In the genomic region with DNA sequence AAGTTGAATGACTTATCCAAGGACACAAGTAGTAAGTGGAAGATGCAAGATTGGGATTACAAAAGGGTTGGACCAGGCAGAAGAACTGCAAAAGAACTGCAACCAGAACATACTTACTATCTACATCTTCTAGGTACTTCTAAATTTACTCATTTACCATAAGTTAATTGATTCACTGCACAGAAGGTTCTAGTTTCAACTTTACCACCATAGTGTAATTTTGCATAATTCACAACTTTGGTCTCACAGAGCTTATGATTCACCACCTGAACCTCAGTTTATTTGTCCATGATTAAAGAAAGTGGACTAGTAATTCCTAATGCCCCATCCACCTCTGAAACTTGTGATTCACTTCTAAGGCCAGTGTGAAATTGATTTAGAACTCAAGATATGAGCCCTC, we compare ENCODE assay signal across 28 cellular contexts.
"Had no signal": no experiment of that assay in that cellular context is flagged by ENCODE, and none has a peak within 500 bp of the region (broad histone marks: within the 10 kb centered on the region; RNA-seq: fewer than 3 reads in every experiment).

No MANE protein-coding gene starts in this region.

- ATAC-seq: activated CD8-positive, alpha-beta memory T cell treated with anti-CD3 and anti-CD28 coated beads, Interleukin-2, amount 10 ng/mL, durations not matched to agents 7 days and 5 days; activated naive CD4-positive, alpha-beta T cell treated with anti-CD3 and anti-CD28 coated beads, Interleukin-2, amount 50 U/mL, for 72 hours; activated naive CD8-positive, alpha-beta T cell treated with anti-CD3 and anti-CD28 coated beads, Interleukin-2, amount 50 U/mL, for 24 hours; body of pancreas; Right ventricle myocardium inferior; T-cell had no signal

- H3K27ac ChIP-seq: ascending aorta, body of pancreas, SK-N-MC had no signal

- DNase-seq: activated B cell treated with CpG ODN at 0.5 μM for 24 hours; activated CD4-positive, alpha-beta T cell treated with anti-CD3 and anti-CD28 coated beads for 1 hour; activated CD4-positive, alpha-beta T cell treated with anti-CD3 and anti-CD28 coated beads, Interleukin-2, amount 10 ng/mL, durations not matched to agents 24 days and 14 days; activated CD4-positive, alpha-beta T cell treated with anti-CD3 and anti-CD28 coated beads, Interleukin-2, amount 50 U/mL, for 48 hours; activated CD8-positive, alpha-beta memory T cell treated with anti-CD3 and anti-CD28 coated beads, Interleukin-2, amount 10 ng/mL, durations not matched to agents 7 days and 5 days; activated effector memory CD4-positive, alpha-beta T cell treated with Interleukin-2 at 50 U/mL for 16 hours; activated naive CD4-positive, alpha-beta T cell treated with Interleukin-2 at 50 U/mL for 16 hours; activated naive CD8-positive, alpha-beta T cell treated with anti-CD3 and anti-CD28 coated beads, Interleukin-2, amount 50 U/mL, for 24 hours; activated T-cell treated with anti-CD3 and anti-CD28 coated beads, Interleukin-2, amount 50 U/mL, for 24 hours; amniotic stem cell; body of pancreas; central memory CD4-positive, alpha-beta T cell; MM.1S; NCI-H1105; NCI-H1436; NCI-H1694 treated with DMSO at 0.1 percent for 48 hours; NCI-H2029 treated with DMSO at 0.1 percent for 48 hours; NCI-H345; NCI-H510A; NCI-H526 treated with DMSO at 0.1 percent for 48 hours; NCI-H82; T-cell; T-helper 2 cell; T1000 had no signal
